8 cellular contexts compared by ENCODE assay signal in the genomic region with DNA sequence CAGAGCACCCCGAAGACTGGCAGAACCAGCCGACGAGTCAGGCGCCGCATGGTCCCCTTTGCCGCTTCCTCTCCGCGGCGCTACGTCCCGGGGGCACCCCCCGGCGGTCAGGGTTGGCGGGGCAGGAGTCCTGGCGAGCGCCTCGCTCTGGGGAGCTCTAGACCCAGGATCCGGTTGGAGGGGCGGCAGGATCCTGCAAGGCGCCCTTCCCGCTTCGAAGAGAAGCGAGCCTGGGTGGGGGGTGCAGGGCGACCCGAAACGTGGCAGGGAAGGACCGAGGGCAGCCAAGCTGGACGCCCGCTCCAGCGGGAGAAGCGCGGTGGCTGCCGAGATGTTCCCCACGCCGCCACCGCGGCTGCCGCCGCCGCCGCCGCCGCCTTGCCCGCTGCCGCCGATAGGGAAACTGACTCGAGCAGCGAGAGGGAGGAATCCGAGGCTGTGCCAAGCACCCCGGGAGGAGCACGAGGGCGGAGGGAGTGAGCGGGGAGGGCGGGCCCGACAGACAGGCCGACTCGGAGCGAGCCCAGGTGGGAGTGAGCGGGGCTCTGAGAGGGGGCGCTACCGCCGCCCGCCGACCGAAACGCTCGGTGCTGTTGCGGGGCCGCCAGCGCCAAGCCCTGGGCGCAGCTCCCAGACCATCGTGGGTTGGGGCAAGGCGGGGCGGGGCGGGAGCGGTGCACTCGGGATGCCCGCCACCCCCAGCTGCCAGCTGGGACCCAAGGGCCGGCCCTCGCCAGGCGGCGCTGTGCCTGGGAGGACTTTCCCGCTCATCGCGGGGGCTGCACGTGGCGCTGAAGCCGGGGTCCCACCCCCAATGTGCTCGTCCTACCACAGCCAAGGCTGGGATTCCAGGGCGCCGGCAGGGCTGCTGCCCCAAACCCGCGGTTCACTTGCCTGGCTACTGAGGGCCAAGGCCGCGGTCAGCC. TPM values are rescaled to one million over a fixed set of nuclear protein-coding genes. Genes with fewer than 3 reads are reported as not detected.
A peak's percentile ranks its signal among the peaks of the same experiment; 100 is the strongest.
DNase-seq lines count a peak whose midpoint lies in the region; ATAC-seq, FAIRE-seq and TF ChIP-seq lines count a peak whose summit lies in the region.

A gene with protein sequence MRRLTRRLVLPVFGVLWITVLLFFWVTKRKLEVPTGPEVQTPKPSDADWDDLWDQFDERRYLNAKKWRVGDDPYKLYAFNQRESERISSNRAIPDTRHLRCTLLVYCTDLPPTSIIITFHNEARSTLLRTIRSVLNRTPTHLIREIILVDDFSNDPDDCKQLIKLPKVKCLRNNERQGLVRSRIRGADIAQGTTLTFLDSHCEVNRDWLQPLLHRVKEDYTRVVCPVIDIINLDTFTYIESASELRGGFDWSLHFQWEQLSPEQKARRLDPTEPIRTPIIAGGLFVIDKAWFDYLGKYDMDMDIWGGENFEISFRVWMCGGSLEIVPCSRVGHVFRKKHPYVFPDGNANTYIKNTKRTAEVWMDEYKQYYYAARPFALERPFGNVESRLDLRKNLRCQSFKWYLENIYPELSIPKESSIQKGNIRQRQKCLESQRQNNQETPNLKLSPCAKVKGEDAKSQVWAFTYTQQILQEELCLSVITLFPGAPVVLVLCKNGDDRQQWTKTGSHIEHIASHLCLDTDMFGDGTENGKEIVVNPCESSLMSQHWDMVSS (minus strand): TSS at position 404 of the 926 bp plus-strand sequence. CDS start 354 bp downstream, at position 50.

- no peak within 1 kb of the TSS for H3K14ac ChIP-seq in trophoblast cell (ENCODE audit: low read length)

- H3K23ac ChIP-seq in trophoblast cell (ENCODE audit: low read length) = no peak within 1 kb of the TSS

- intact Hi-C loops in left ventricle myocardium inferior (cut with micrococcal nuclease) = no loop called here

- no peak within 1 kb of the TSS for H3K18ac ChIP-seq in trophoblast cell (ENCODE audit: low read length)

- no peak for FAIRE-seq in D721Med (lab: Jason Lieb, UNC)

- H2BK120ac ChIP-seq in trophoblast cell (ENCODE audit: insufficient read depth, low read length, poor library complexity) = no peak within 1 kb of the TSS

- peak within 1 kb of the TSS; percentile 19 for H2AFZ ChIP-seq in trophoblast cell (ENCODE audit: insufficient read depth, low read length, poor library complexity)

- ATAC-seq in GM19397 (IDR thresholded peaks at IDR 0.05; ENCODE audit: unreplicated experiment) = no peak
- ATAC-seq in GM18520 (IDR thresholded peaks at IDR 0.05; ENCODE audit: unreplicated experiment) = no peak

- peaks cover 22% of the 10 kb centered on the region for H3K4me1 ChIP-seq in left ventricle myocardium inferior
- peaks cover 6 to 11% of the 10 kb centered on the region in 2 experiments for H3K4me1 ChIP-seq in trophoblast cell (ENCODE audit: control insufficient read depth in 1 of 2, insufficient read depth in 2 of 2, low read length in 2 of 2)

- no peak within 1 kb of the TSS for H4K8ac ChIP-seq in trophoblast cell (ENCODE audit: low read depth, low read length)

- peak; percentile 75 for DNase-seq in D721Med (ENCODE audit: insufficient read length, low spot score)
- peak; percentile 95 for DNase-seq in H7
- peak; percentile 83 for DNase-seq in NCI-H82 (lab: John Stamatoyannopoulos, UW)
- peak; percentile 33 for DNase-seq in amniotic stem cell (lab: John Stamatoyannopoulos, UW)
- peak; percentile 44 for DNase-seq in left ventricle myocardium inferior
- DNase-seq in trophoblast cell = peak in 1 of 2 donors; percentile 34

- TF ChIP-seq CTCF in D721Med (IDR thresholded peaks at IDR 0.05; ENCODE audit: insufficient read depth, missing control alignments) = peak; percentile 47
- TF ChIP-seq CTCF in left ventricle myocardium inferior (IDR thresholded peaks at IDR 0.05; ENCODE audit: borderline replicate concordance) = peak; percentile 59

- H2BK12ac ChIP-seq in trophoblast cell (ENCODE audit: low read length) = no peak within 1 kb of the TSS

- no peaks in the 10 kb centered on the region for H3K36me3 ChIP-seq in H7 (replicated peaks; ENCODE audit: control insufficient read depth, insufficient read depth, low read length)
- no peaks in the 10 kb centered on the region for H3K36me3 ChIP-seq in left ventricle myocardium inferior
- no peaks in the 10 kb centered on the region for H3K36me3 ChIP-seq in trophoblast cell (ENCODE audit: control insufficient read depth in 1 of 2, insufficient read depth in 2 of 2, low read length in 2 of 2)

- H2AK5ac ChIP-seq in trophoblast cell (ENCODE audit: low read length) = no peak within 1 kb of the TSS

- H3K27me3 ChIP-seq in H7 (ENCODE audit: control insufficient read depth, insufficient read depth, low read length) (peaks cover 49% of the 10 kb centered on the region), left ventricle myocardium inferior (ENCODE audit: low read depth) (peaks cover 77% of the 10 kb centered on the region), trophoblast cell (ENCODE audit: insufficient read depth, low read length) (peaks cover 28% of the 10 kb centered on the region)

- WGBS in trophoblast cell (ENCODE audit: extremely low coverage, insufficient coverage, insufficient read length) = no CpG with 5 or more reads among the region's 95 CpGs

- no peak within 1 kb of the TSS for H3K4ac ChIP-seq in trophoblast cell (ENCODE audit: low read depth, low read length)

- peak within 1 kb of the TSS; percentile 51 for H3K4me3 ChIP-seq in H7 (ENCODE audit: insufficient read depth, low read depth, low read length)
- peak within 1 kb of the TSS; percentile 72 for H3K4me3 ChIP-seq in left ventricle myocardium inferior
- peak within 1 kb of the TSS; percentile 65 for H3K4me3 ChIP-seq in trophoblast cell (ENCODE audit: low read depth, low read length)

- H3K79me1 ChIP-seq in trophoblast cell (ENCODE audit: low read length) = no peaks in the 10 kb centered on the region

- H3K4me2 ChIP-seq in trophoblast cell (ENCODE audit: low read length) = peak within 1 kb of the TSS; percentile 97

- no peak within 1 kb of the TSS for H2BK5ac ChIP-seq in trophoblast cell (ENCODE audit: low read depth, low read length, poor library complexity)

- H4K12ac ChIP-seq in trophoblast cell (ENCODE audit: low read depth, low read length) = no peak within 1 kb of the TSS

- no peak within 1 kb of the TSS for H4K91ac ChIP-seq in trophoblast cell (ENCODE audit: low read depth, low read length)

- H3K79me2 ChIP-seq in trophoblast cell (ENCODE audit: control insufficient read depth, insufficient read depth, low read length, poor library complexity) = no peaks in the 10 kb centered on the region

- no peak within 1 kb of the TSS for H3K27ac ChIP-seq in left ventricle myocardium inferior (replicated peaks)
- H3K27ac ChIP-seq in trophoblast cell (ENCODE audit: low read depth, low read length) = no peak within 1 kb of the TSS

- H3K9ac ChIP-seq in trophoblast cell (ENCODE audit: low read length) = no peak within 1 kb of the TSS

- H3K9me3 ChIP-seq in left ventricle myocardium inferior (replicated peaks) (no peaks in the 10 kb centered on the region), trophoblast cell (ENCODE audit: insufficient read depth, low read depth, low read length) (no peaks in the 10 kb centered on the region)

RNA-seq across cellular contexts. Expression of the gene that starts here (rescaled TPM):
- 4.2 and 8.0 TPM in 2 replicates for total RNA-seq in H7 (2014; rRNA removed; shearing (Covaris generic))
- total RNA-seq in left ventricle myocardium inferior = 0.14 TPM
- polyA plus RNA-seq in trophoblast cell (2013) = 0.69 and 0.81 TPM in 2 replicates

Comparison
In these comparisons a context has a peak if more than half of its experiments do, and no peak if none do; other contexts are left out.
1. Peak in DNase-seq and H3K4me3 ChIP-seq in left ventricle myocardium inferior; RNA of the gene not detected or under 1 TPM.